1 cellular context compared by ENCODE assay signal in genomic region chrX:150847088-150847487, GRCh38.
TF ChIP-seq lines count a peak whose summit lies in the region.

No MANE protein-coding gene starts in this region.

TF ChIP-seq in A549, 52 proteins besides CTCF, POLR2A, EP300 and RAD21 (continued from another document):
- TF ChIP-seq ELK1 (IDR thresholded peaks at IDR 0.05; ENCODE audit: low read depth, low read length), result no peak
- no peak for TF ChIP-seq TFCP2L1 (CRISPR knock-in tag; IDR thresholded peaks at IDR 0.05)
- TF ChIP-seq PBX3 (IDR thresholded peaks at IDR 0.05), result no peak
- no peak for TF ChIP-seq FOSB (CRISPR knock-in tag; IDR thresholded peaks at IDR 0.05)
- no peak for TF ChIP-seq HES2 (IDR thresholded peaks at IDR 0.05)
- TF ChIP-seq NFE2L2 (conservative IDR thresholded peaks at IDR 0.05; ENCODE audit: low read length), result no peak
TF ChIP-seq in A549: peak in this region for 0.
